ENCODE assay signal across 1 cellular context in the genomic region with DNA sequence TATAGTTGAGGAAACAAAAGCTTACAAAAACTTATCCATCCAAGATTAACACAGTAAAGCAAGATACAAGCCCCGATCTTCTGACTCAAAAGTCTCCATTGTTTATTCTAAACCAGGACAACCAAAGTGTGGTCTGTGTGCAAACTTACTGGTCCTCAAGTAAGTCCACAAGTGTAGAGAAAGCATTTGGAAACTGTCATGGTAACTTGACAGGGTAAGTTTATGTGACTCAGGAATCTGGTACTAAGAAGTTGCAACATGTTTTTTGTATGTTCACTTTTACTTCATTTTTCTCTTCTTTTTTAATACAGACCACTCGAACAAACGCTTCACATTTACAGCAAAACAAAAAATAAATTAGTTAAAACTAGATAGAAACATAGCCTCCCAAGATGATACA.
TF ChIP-seq lines count a peak whose summit lies in the region.

No MANE protein-coding gene starts in this region.

TF ChIP-seq in GM12878, 131 proteins besides CTCF, POLR2A, EP300 and RAD21 (continued from another document):
- TF ChIP-seq IRF4 (IDR thresholded peaks at IDR 0.05; ENCODE audit: low read depth, low read length) (no peak), TCF7 (IDR thresholded peaks at IDR 0.05; ENCODE audit: borderline replicate concordance) (no peak), TCF3 (IDR thresholded peaks at IDR 0.05; ENCODE audit: borderline replicate concordance, insufficient read depth, low read depth, low read length) (no peak), POLR2AphosphoS5 (IDR thresholded peaks at IDR 0.05; ENCODE audit: low read length) (no peak), TBL1XR1 (IDR thresholded peaks at IDR 0.05; ENCODE audit: low read depth, low read length) (no peak), FOXK2 (IDR thresholded peaks at IDR 0.05) (no peak), EGR1 (IDR thresholded peaks at IDR 0.05; ENCODE audit: borderline replicate concordance in 1 of 2, low read depth in 2 of 2, low read length in 2 of 2) (no peak), CHD2 (IDR thresholded peaks at IDR 0.05; ENCODE audit: borderline replicate concordance, low read depth, low read length) (no peak), RBBP5 (conservative IDR thresholded peaks at IDR 0.05) (no peak)
- TF ChIP-seq, protein P1, sequence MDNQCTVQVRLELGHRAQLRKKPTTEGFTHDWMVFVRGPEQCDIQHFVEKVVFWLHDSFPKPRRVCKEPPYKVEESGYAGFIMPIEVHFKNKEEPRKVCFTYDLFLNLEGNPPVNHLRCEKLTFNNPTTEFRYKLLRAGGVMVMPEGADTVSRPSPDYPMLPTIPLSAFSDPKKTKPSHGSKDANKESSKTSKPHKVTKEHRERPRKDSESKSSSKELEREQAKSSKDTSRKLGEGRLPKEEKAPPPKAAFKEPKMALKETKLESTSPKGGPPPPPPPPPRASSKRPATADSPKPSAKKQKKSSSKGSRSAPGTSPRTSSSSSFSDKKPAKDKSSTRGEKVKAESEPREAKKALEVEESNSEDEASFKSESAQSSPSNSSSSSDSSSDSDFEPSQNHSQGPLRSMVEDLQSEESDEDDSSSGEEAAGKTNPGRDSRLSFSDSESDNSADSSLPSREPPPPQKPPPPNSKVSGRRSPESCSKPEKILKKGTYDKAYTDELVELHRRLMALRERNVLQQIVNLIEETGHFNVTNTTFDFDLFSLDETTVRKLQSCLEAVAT (IDR thresholded peaks at IDR 0.05): no peak
- TF ChIP-seq, protein P2, sequence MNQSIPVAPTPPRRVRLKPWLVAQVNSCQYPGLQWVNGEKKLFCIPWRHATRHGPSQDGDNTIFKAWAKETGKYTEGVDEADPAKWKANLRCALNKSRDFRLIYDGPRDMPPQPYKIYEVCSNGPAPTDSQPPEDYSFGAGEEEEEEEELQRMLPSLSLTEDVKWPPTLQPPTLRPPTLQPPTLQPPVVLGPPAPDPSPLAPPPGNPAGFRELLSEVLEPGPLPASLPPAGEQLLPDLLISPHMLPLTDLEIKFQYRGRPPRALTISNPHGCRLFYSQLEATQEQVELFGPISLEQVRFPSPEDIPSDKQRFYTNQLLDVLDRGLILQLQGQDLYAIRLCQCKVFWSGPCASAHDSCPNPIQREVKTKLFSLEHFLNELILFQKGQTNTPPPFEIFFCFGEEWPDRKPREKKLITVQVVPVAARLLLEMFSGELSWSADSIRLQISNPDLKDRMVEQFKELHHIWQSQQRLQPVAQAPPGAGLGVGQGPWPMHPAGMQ (IDR thresholded peaks at IDR 0.05; ENCODE audit: borderline replicate concordance): no peak
